In the genomic region with DNA sequence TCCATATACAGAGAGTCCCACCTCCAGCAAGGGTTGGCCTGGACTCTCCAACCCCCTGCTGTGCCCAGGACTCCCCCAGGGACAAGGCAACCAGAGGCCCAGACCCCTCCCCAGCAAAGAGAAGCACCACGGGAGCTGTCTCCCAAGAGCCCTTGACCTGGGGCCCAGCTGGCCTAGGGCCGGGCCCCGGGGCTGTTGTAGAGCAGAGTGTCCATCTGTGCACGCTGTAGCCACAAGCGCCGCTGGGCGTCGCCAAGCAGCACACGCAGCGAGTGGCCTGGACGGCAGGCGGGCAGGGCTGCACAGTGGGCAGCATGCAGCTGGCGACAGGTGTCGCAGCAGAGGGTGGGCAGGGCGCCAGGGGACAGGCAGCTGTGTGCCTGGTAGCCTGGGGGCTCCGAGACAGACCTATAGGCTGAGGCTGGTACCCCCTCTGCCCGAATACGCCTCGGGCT, we compare ENCODE assay signal across 7 cellular contexts.
DNase-seq lines count a peak whose midpoint lies in the region; ATAC-seq, FAIRE-seq and TF ChIP-seq lines count a peak whose summit lies in the region.
"Had no signal": no experiment of that assay in that cellular context is flagged by ENCODE, and none has a peak within 500 bp of the region (broad histone marks: within the 10 kb centered on the region; RNA-seq: fewer than 3 reads in every experiment).

No MANE protein-coding gene starts in this region.

- no peaks in the 10 kb centered on the region for H3K9me3 Mint-ChIP-seq in effector memory CD8-positive, alpha-beta T cell
- H3K9me3 Mint-ChIP-seq: activated naive CD8-positive, alpha-beta T cell treated with anti-CD3 and anti-CD28 coated beads for 36 hours had no signal

- H3K4me1 Mint-ChIP-seq in effector memory CD8-positive, alpha-beta T cell (ENCODE audit: low read depth in 2 of 2), result peaks cover 5 to 27% of the 10 kb centered on the region in 2 donors

- CTCF ChIA-PET in HEK293T (lab: Yijun Ruan, JAX), result interaction anchor here (0.6 kb wide), 1 partner anchor 17 kb away, joined by 3 read pairs; no protein-coding TSS in a partner anchor

- peak overlapping the region; percentile 44 to 79 for H3K27ac Mint-ChIP-seq in effector memory CD8-positive, alpha-beta T cell
- H3K27ac Mint-ChIP-seq: activated naive CD8-positive, alpha-beta T cell treated with anti-CD3 and anti-CD28 coated beads for 36 hours had no signal

- H3K4me3 Mint-ChIP-seq in effector memory CD8-positive, alpha-beta T cell, result no peak overlapping the region
- H3K4me3 Mint-ChIP-seq: activated naive CD8-positive, alpha-beta T cell treated with anti-CD3 and anti-CD28 coated beads for 36 hours had no signal

- POLR2A ChIA-PET in HEK293T (lab: Yijun Ruan, JAX), result interaction anchor here (0.8 to 2.8 kb wide), 5 partner anchors 9 to 37 kb away, joined by 3 to 10 read pairs (median 3); partner anchors contain the start of gene CDK10

- FAIRE-seq in GM19239 (lab: Jason Lieb, UNC), result no peak

- peaks cover 72% of the 10 kb centered on the region for H3K36me3 Mint-ChIP-seq in effector memory CD8-positive, alpha-beta T cell (ENCODE audit: insufficient read depth)

- no peak for ATAC-seq in effector memory CD8-positive, alpha-beta T cell (replicated peaks)
- ATAC-seq in GM18907 (IDR thresholded peaks at IDR 0.05; ENCODE audit: unreplicated experiment), result no peak

- H3K27me3 Mint-ChIP-seq in effector memory CD8-positive, alpha-beta T cell, result no peaks in the 10 kb centered on the region
- H3K27me3 Mint-ChIP-seq: activated naive CD8-positive, alpha-beta T cell treated with anti-CD3 and anti-CD28 coated beads for 36 hours had no signal

- DNase-seq in COLO668 (lab: John Stamatoyannopoulos, UW; ENCODE audit: unreplicated experiment) (peak; percentile 83), NCI-H1105 (lab: John Stamatoyannopoulos, UW) (peak; percentile 73), HEK293T (ENCODE audit: extremely low spot score) (no peak), GM19239 (ENCODE audit: insufficient read length, low spot score) (no peak)
- DNase-seq in effector memory CD8-positive, alpha-beta T cell, result no peak
- DNase-seq: activated naive CD8-positive, alpha-beta T cell treated with anti-CD3 and anti-CD28 coated beads for 36 hours had no signal

TF ChIP-seq in HEK293T, 16 proteins besides CTCF, POLR2A, EP300 and RAD21:
- TF ChIP-seq CTBP1 (IDR thresholded peaks at IDR 0.05; ENCODE audit: borderline replicate concordance) (no peak), ZNF384 (IDR thresholded peaks at IDR 0.05) (no peak), FOXM1 (IDR thresholded peaks at IDR 0.05; ENCODE audit: borderline replicate concordance) (no peak), ELF4 (IDR thresholded peaks at IDR 0.05) (no peak), FOXA1 (IDR thresholded peaks at IDR 0.05) (no peak), TARDBP (IDR thresholded peaks at IDR 0.05) (no peak), FOXK2 (IDR thresholded peaks at IDR 0.05) (no peak)

Comparison
In these comparisons a context has a peak if more than half of its experiments do, and no peak if none do; other contexts are left out.
1. DNase-seq: peak in COLO668 (single experiment) and NCI-H1105 (single experiment); none in effector memory CD8-positive, alpha-beta T cell (0 of 3), HEK293T (single experiment) and GM19239 (single experiment).